ENCODE assay signal across 8 cellular contexts in genomic region chr10:132420469-132421376, GRCh38. TPM values are rescaled to one million over a fixed set of nuclear protein-coding genes. Genes with fewer than 3 reads are reported as not detected.
DNase-seq lines count a peak whose midpoint lies in the region; ATAC-seq, FAIRE-seq and TF ChIP-seq lines count a peak whose summit lies in the region.

No MANE protein-coding gene starts in this region.

- peaks cover 2% of the 10 kb centered on the region for H3K36me3 Mint-ChIP-seq in astrocyte (ENCODE audit: low read depth, unreplicated experiment)
- H3K36me3 Mint-ChIP-seq in natural killer cell, result no peaks in the 10 kb centered on the region
- H3K36me3 Mint-ChIP-seq in T-helper 2 cell treated with Interferon-gamma antibody and Interleukin-4, amounts not matched to agents 5 μg/mL and 100 μg/mL, for 36 hours (ENCODE audit: low read depth), result no peaks in the 10 kb centered on the region

- no peak overlapping the region for H3K9ac ChIP-seq in astrocyte (ENCODE audit: low read length)

- H4K20me1 ChIP-seq in astrocyte (ENCODE audit: insufficient read depth, low read length), result no peaks in the 10 kb centered on the region

- peaks cover 9% of the 10 kb centered on the region for H3K4me1 ChIP-seq in astrocyte (ENCODE audit: insufficient read depth, low read length)

- no peaks in the 10 kb centered on the region for H3K27me3 Mint-ChIP-seq in astrocyte (ENCODE audit: low read depth, unreplicated experiment)
- H3K27me3 Mint-ChIP-seq in natural killer cell (ENCODE audit: low read depth in 2 of 2), result no peaks in the 10 kb centered on the region
- no peaks in the 10 kb centered on the region for H3K27me3 Mint-ChIP-seq in T-helper 2 cell treated with Interferon-gamma antibody and Interleukin-4, amounts not matched to agents 5 μg/mL and 100 μg/mL, for 36 hours (ENCODE audit: low read depth)

- H3K36me3 ChIP-seq in astrocyte (ENCODE audit: insufficient read depth, low read length), result no peaks in the 10 kb centered on the region

- ATAC-seq in GM19397 (IDR thresholded peaks at IDR 0.05; ENCODE audit: unreplicated experiment), result peak; percentile 6
- peak; percentile 49 to 60 (median 57) for ATAC-seq in natural killer cell
- no peak for ATAC-seq in esophagus mucosa

- peak; percentile 14; the same call in 1 of the 2 replicates for TF ChIP-seq RAD21 in Ishikawa (IDR thresholded peaks at IDR 0.05; ENCODE audit: low read depth)

- TF ChIP-seq CTCF in astrocyte (IDR thresholded peaks at IDR 0.05; ENCODE audit: insufficient read depth, low read depth, low read length), result no peak
- TF ChIP-seq CTCF in natural killer cell (IDR thresholded peaks at IDR 0.05), result no peak

- H3K27me3 ChIP-seq in astrocyte (ENCODE audit: insufficient read depth, low read length), result no peaks in the 10 kb centered on the region

- no peak overlapping the region for H3K27ac Mint-ChIP-seq in astrocyte (ENCODE audit: unreplicated experiment)
- peak overlapping the region; percentile 85 to 97 for H3K27ac Mint-ChIP-seq in natural killer cell
- H3K27ac Mint-ChIP-seq in T-helper 2 cell treated with Interferon-gamma antibody and Interleukin-4, amounts not matched to agents 5 μg/mL and 100 μg/mL, for 36 hours, result no peak overlapping the region

- H3K4me2 ChIP-seq in astrocyte (ENCODE audit: low read length), result peak overlapping the region; percentile 47

- no peak for TF ChIP-seq EP300 in Ishikawa (IDR thresholded peaks at IDR 0.05; ENCODE audit: borderline replicate concordance)

- H3K27ac ChIP-seq in astrocyte (ENCODE audit: low read depth, low read length), result no peak overlapping the region

- no peaks in the 10 kb centered on the region for H3K9me3 ChIP-seq in astrocyte (ENCODE audit: insufficient read depth, low read depth, low read length)

- no peaks in the 10 kb centered on the region for H3K79me2 ChIP-seq in astrocyte (ENCODE audit: insufficient read depth, low read length)

- no peak overlapping the region for H3K4me3 Mint-ChIP-seq in astrocyte (ENCODE audit: unreplicated experiment)
- H3K4me3 Mint-ChIP-seq in natural killer cell, result no peak overlapping the region
- H3K4me3 Mint-ChIP-seq in T-helper 2 cell treated with Interferon-gamma antibody and Interleukin-4, amounts not matched to agents 5 μg/mL and 100 μg/mL, for 36 hours, result no peak overlapping the region

- H2AFZ ChIP-seq in astrocyte (ENCODE audit: low read depth, low read length), result no peak overlapping the region

- H3K4me3 ChIP-seq in astrocyte (ENCODE audit: insufficient read depth, low read depth, low read length), result no peak overlapping the region

- no peak for FAIRE-seq in astrocyte (lab: Jason Lieb, UNC)

- H3K9me3 Mint-ChIP-seq in astrocyte (ENCODE audit: unreplicated experiment) (no peaks in the 10 kb centered on the region), natural killer cell (no peaks in the 10 kb centered on the region)
- H3K9me3 Mint-ChIP-seq in T-helper 2 cell treated with Interferon-gamma antibody and Interleukin-4, amounts not matched to agents 5 μg/mL and 100 μg/mL, for 36 hours, result no peaks in the 10 kb centered on the region

- DNase-seq in astrocyte (ENCODE audit: low read depth) (no peak), natural killer cell (peak; percentile 52), NCI-H2029 (lab: John Stamatoyannopoulos, UW) (no peak), cerebellar nuclear complex (lab: John Stamatoyannopoulos, UW) (no peak)
- DNase-seq in T-helper 2 cell treated with Interferon-gamma antibody and Interleukin-4, amounts not matched to agents 5 μg/mL and 100 μg/mL, for 36 hours (ENCODE audit: low spot score), result no peak

- peaks cover 14% of the 10 kb centered on the region for H3K4me1 Mint-ChIP-seq in astrocyte (ENCODE audit: low read depth, unreplicated experiment)
- H3K4me1 Mint-ChIP-seq in natural killer cell, result peaks cover 18 to 41% of the 10 kb centered on the region in 2 donors
- peaks cover 5% of the 10 kb centered on the region for H3K4me1 Mint-ChIP-seq in T-helper 2 cell treated with Interferon-gamma antibody and Interleukin-4, amounts not matched to agents 5 μg/mL and 100 μg/mL, for 36 hours (ENCODE audit: low read depth)

- intact Hi-C loops in natural killer cell (cut with micrococcal nuclease), result loop anchor here (2.0 kb wide), 2 partner anchors 24 to 26 kb away; partner anchors contain the start of gene PWWP2B

TF ChIP-seq in Ishikawa, 13 proteins besides CTCF, POLR2A, EP300 and RAD21:
- TF ChIP-seq CREB1 (IDR thresholded peaks at IDR 0.05; ENCODE audit: low read depth), result no peak
- no peak for TF ChIP-seq TEAD4 (IDR thresholded peaks at IDR 0.05)

RNA-seq across cellular contexts. Expression of gene PWWP2B, which starts 23.7 kb away (rescaled TPM):
- total RNA-seq in astrocyte, result 12.0 and 14.1 TPM in 2 replicates
- 10 to 100 TPM; 23.7 to 29.5 (median 24.4) TPM for total RNA-seq in natural killer cell
- total RNA-seq in esophagus mucosa, result 14.6 TPM

Comparison
In these comparisons a context has a peak if more than half of its experiments do, and no peak if none do; other contexts are left out.
1. H3K27ac Mint-ChIP-seq: peak in natural killer cell (2 of 2); none in astrocyte (single experiment) and T-helper 2 cell treated with Interferon-gamma antibody and Interleukin-4, amounts not matched to agents 5 μg/mL and 100 μg/mL, for 36 hours (single experiment).